14 cellular contexts compared by ENCODE assay signal in genomic region chr5:172733974-172734346, GRCh38. TPM values are rescaled to one million over a fixed set of nuclear protein-coding genes. Genes with fewer than 3 reads are reported as not detected.
DNase-seq lines count a peak whose midpoint lies in the region; ATAC-seq, FAIRE-seq and TF ChIP-seq lines count a peak whose summit lies in the region.
"Had no signal": no experiment of that assay in that cellular context is flagged by ENCODE, and none has a peak within 500 bp of the region (broad histone marks: within the 10 kb centered on the region; RNA-seq: fewer than 3 reads in every experiment).

No MANE protein-coding gene starts in this region.

- H2BK120ac ChIP-seq in H1 (replicated peaks; ENCODE audit: low read depth, low read length) = no peak overlapping the region

- H3K36me3 ChIP-seq in Panc1 (ENCODE audit: control insufficient read depth, insufficient read depth, low read length) (no peaks in the 10 kb centered on the region), H1 (ENCODE audit: control insufficient read depth in 2 of 4, insufficient read depth in 4 of 4, low read length in 3 of 4) (no peaks in the 10 kb centered on the region), mucosa of rectum (ENCODE audit: control insufficient read depth in 2 of 2, insufficient read depth in 2 of 2, low read length in 2 of 2) (no peaks in the 10 kb centered on the region), thymus (ENCODE audit: control insufficient read depth, insufficient read depth) (no peaks in the 10 kb centered on the region)

- H3K27me3 ChIP-seq in Panc1 (ENCODE audit: control insufficient read depth, insufficient read depth, low read length) = no peaks in the 10 kb centered on the region
- H3K27me3 ChIP-seq in H1 (replicated peaks in 1 of 4; ENCODE audit: control insufficient read depth in 3 of 4, extremely low read depth in 1 of 4, insufficient read depth in 3 of 4, low read length in 3 of 4) = peaks cover 0 to 2% (median 0%) of the 10 kb centered on the region in 4 experiments; a peak in 1 of 7 replicates
- H3K27me3 ChIP-seq in mucosa of rectum (ENCODE audit: control insufficient read depth in 2 of 2, insufficient read depth in 2 of 2, low read length in 2 of 2) = no peaks in the 10 kb centered on the region
- H3K27me3 ChIP-seq in thymus (ENCODE audit: control insufficient read depth, insufficient read depth) = no peaks in the 10 kb centered on the region
- H3K27me3 ChIP-seq: dorsolateral prefrontal cortex had no signal

- no peak overlapping the region for H3K4me2 ChIP-seq in H1 (ENCODE audit: insufficient read depth in 1 of 2, low read depth in 2 of 2, low read length in 2 of 2)

- no peak overlapping the region for H3K18ac ChIP-seq in H1 (ENCODE audit: extremely low read depth, low read length)

- no peak for FAIRE-seq in H1 (lab: Jason Lieb, UNC)
- FAIRE-seq: GM12878 had no signal

- no peak overlapping the region for H2AK5ac ChIP-seq in H1 (ENCODE audit: low read depth, low read length)

- no peak overlapping the region for H3K56ac ChIP-seq in H1 (replicated peaks; ENCODE audit: insufficient read length, low read depth, low read length)

- H3K4me1 ChIP-seq in Panc1 (ENCODE audit: control insufficient read depth, insufficient read depth, low read length) (peaks cover 23% of the 10 kb centered on the region), H1 (replicated peaks in 1 of 4; ENCODE audit: control insufficient read depth in 3 of 4, insufficient read depth in 4 of 4, low read length in 3 of 4) (no peaks in the 10 kb centered on the region; a peak in 1 of 7 replicates), mucosa of rectum (ENCODE audit: control insufficient read depth in 2 of 2, insufficient read depth in 2 of 2, low read length in 2 of 2) (peaks cover 12 to 23% of the 10 kb centered on the region in 2 donors), thymus (ENCODE audit: control insufficient read depth, insufficient read depth, low read length) (no peaks in the 10 kb centered on the region)

- H3K27ac ChIP-seq in Panc1 (ENCODE audit: low read length) (peak overlapping the region; percentile 78), H1 (ENCODE audit: low read depth, low read length) (no peak overlapping the region), mucosa of rectum (ENCODE audit: low read depth in 2 of 2, low read length in 2 of 2) (peak overlapping the region; percentile 89 to 91), thymus (ENCODE audit: low read depth) (peak overlapping the region; percentile 81)

- intact Hi-C loops in Panc1 (cut with micrococcal nuclease; ENCODE audit: unreplicated experiment) = loop anchor here (5.0 kb wide), 1 partner anchor 33 kb away; no protein-coding TSS in a partner anchor

- no peak overlapping the region for H2BK15ac ChIP-seq in H1 (ENCODE audit: low read length)

- no peak for TF ChIP-seq CTCF in Panc1 (IDR thresholded peaks at IDR 0.05)
- TF ChIP-seq CTCF in H1 (IDR thresholded peaks at IDR 0.05; ENCODE audit: control extremely low read depth in 1 of 3, insufficient read depth in 1 of 3, low read depth in 1 of 3, low read length in 3 of 3) = no peak

- no peaks in the 10 kb centered on the region for H3K79me1 ChIP-seq in H1 (ENCODE audit: low read depth, low read length)

- H4K8ac ChIP-seq in H1 (ENCODE audit: extremely low read depth, insufficient read depth, low read length) = no peak overlapping the region

- POLR2A ChIA-PET in Panc1 (lab: Charles Lee) = interaction anchor here (0.6 to 1.0 kb wide), 2 partner anchors 31 to 178 kb away, joined by 6 to 8 read pairs; no protein-coding TSS in a partner anchor
- POLR2A ChIA-PET in H1 (lab: Charles Lee; ENCODE audit: partially characterized antibody) = interaction anchor here (1.0 to 2.9 kb wide), 3 partner anchors 19 to 37 kb away, joined by 3 to 14 read pairs (median 3); partner anchors contain the start of gene DUSP1

- ATAC-seq in Panc1 (peak; percentile 47), GM19397 (IDR thresholded peaks at IDR 0.05; ENCODE audit: unreplicated experiment) (no peak)
- ATAC-seq: GM12878, PC-3 had no signal

- H2AFZ ChIP-seq in H1 (ENCODE audit: low read length) = peak overlapping the region; percentile 70; the same call in 1 of the 2 replicates

- peaks cover 1% of the 10 kb centered on the region; the same call in 1 of the 2 replicates for H3K23me2 ChIP-seq in H1 (ENCODE audit: low read depth, low read length)

- no peak overlapping the region for H4K5ac ChIP-seq in H1 (ENCODE audit: insufficient read length, low read depth, low read length)

- no TSS peak for BruUV-seq in Panc1 (replicated peaks; lab: Mats Ljungman, UMichigan)

- H2BK5ac ChIP-seq in H1 (ENCODE audit: low read depth, low read length) = no peak overlapping the region

- TF ChIP-seq EP300 in H1 (IDR thresholded peaks at IDR 0.05; ENCODE audit: borderline replicate concordance in 1 of 2, low read depth in 2 of 2, low read length in 2 of 2) = no peak

- WGBS in H1 (ENCODE audit: extremely low coverage in 1 of 2, insufficient coverage in 1 of 2, insufficient read length in 1 of 2, insufficient replicate concordance in 2 of 2, low coverage in 1 of 2, low lambda C conversion rate in 2 of 2, missing lambda C conversion rate in 1 of 2), 2 experiments = 76% methylated on average over 2 of the region's 4 CpGs; no CpG with 5 or more reads in 1 of the 2 experiments
- WGBS in thymus = 68% methylated on average over 4 of the region's 4 CpGs

- H3K9ac ChIP-seq in H1 (replicated peaks in 1 of 4; ENCODE audit: extremely low read depth in 1 of 4, low read depth in 3 of 4, low read length in 3 of 4) (no peak overlapping the region), mucosa of rectum (ENCODE audit: low read depth in 1 of 2, low read length in 2 of 2) (peak overlapping the region; percentile 26 to 65)

- H3K4ac ChIP-seq in H1 (replicated peaks; ENCODE audit: insufficient read length, low read depth, low read length) = no peak overlapping the region

- no peak overlapping the region for H2BK12ac ChIP-seq in H1 (ENCODE audit: low read depth, low read length)

- H3K14ac ChIP-seq in H1 (ENCODE audit: insufficient read length) = no peak overlapping the region

- H3K23ac ChIP-seq in H1 (ENCODE audit: insufficient read length) = no peak overlapping the region

- no peaks in the 10 kb centered on the region for H3K9me3 ChIP-seq in Panc1 (ENCODE audit: control insufficient read depth, insufficient read depth, low read depth, low read length)
- H3K9me3 ChIP-seq in H1 (ENCODE audit: insufficient read depth in 2 of 2, low read depth in 1 of 2, low read length in 1 of 2) = no peaks in the 10 kb centered on the region
- no peaks in the 10 kb centered on the region for H3K9me3 ChIP-seq in mucosa of rectum (ENCODE audit: control insufficient read depth in 2 of 2, low read length in 2 of 2)
- H3K9me3 ChIP-seq in thymus (ENCODE audit: control insufficient read depth) = no peaks in the 10 kb centered on the region

- TF ChIP-seq POLR2A in H1 (IDR thresholded peaks at IDR 0.05; ENCODE audit: control extremely low read depth in 1 of 2, low read depth in 2 of 2, low read length in 2 of 2) = no peak

- in situ Hi-C loops in Panc1 (cut with HindIII; ENCODE audit: low pct_unique_long_range_greater_than_20kb, low sequenced_read_pairs) = no loop called here

- H4K20me1 ChIP-seq in H1 (replicated peaks in 1 of 2; ENCODE audit: control insufficient read depth in 1 of 2, insufficient read depth in 2 of 2, low read length in 2 of 2) = no peaks in the 10 kb centered on the region

- no peak overlapping the region for H3K4me3 ChIP-seq in Panc1 (ENCODE audit: low read depth in 2 of 2, low read length in 2 of 2)
- no peak overlapping the region for H3K4me3 ChIP-seq in H1 (ENCODE audit: extremely low read depth in 1 of 4, insufficient read depth in 2 of 4, low read depth in 3 of 4, low read length in 4 of 4)
- H3K4me3 ChIP-seq in mucosa of rectum (ENCODE audit: low read length in 2 of 2) = no peak overlapping the region
- H3K4me3 ChIP-seq in thymus (ENCODE audit: low read length) = no peak overlapping the region
- H3K4me3 ChIP-seq: dorsolateral prefrontal cortex, GM12878 had no signal

- no peaks in the 10 kb centered on the region for H3K79me2 ChIP-seq in H1 (ENCODE audit: control insufficient read depth in 1 of 2, insufficient read depth in 2 of 2, low read length in 2 of 2)

- no peak overlapping the region for H4K91ac ChIP-seq in H1 (replicated peaks; ENCODE audit: insufficient read length, low read length)

- DNase-seq in Panc1 (ENCODE audit: low read depth, low spot score) (no peak), H1 (ENCODE audit: low read depth in 1 of 2, low spot score in 2 of 2) (no peak), dedifferentiated amniotic fluid mesenchymal stem cell (ENCODE audit: extremely low spot score) (no peak)
- no peak for DNase-seq in activated T-cell treated with anti-CD3 and anti-CD28 coated beads, Interleukin-2, amount 50 U/mL, for 48 hours
- DNase-seq in activated T-cell treated with anti-CD3 and anti-CD28 coated beads, Interleukin-2, amount 50 U/mL, for 1 hour = no peak
- DNase-seq: dorsolateral prefrontal cortex, hippocampal formation, naive B cell, NCI-H2081, PC-3 had no signal

- TF ChIP-seq RAD21 in H1 (IDR thresholded peaks at IDR 0.05 in 1 of 2, conservative IDR thresholded peaks at IDR 0.05 in 1 of 2; ENCODE audit: low read depth in 2 of 2, low read length in 2 of 2) = no peak

- no peak overlapping the region for H2BK20ac ChIP-seq in H1 (ENCODE audit: low read length)

- CTCF ChIA-PET in Panc1 (lab: Charles Lee) (interaction anchor here (0.6 to 1.5 kb wide), 2 partner anchors 19 to 67 kb away, joined by 3 to 5 read pairs; no protein-coding TSS in a partner anchor), H1 (lab: Charles Lee; ENCODE audit: partially characterized antibody) (interaction anchor here (0.8 to 4.0 kb wide), 11 partner anchors 10 to 205 kb away, joined by 3 to 29 read pairs (median 4); no protein-coding TSS in a partner anchor)

TF ChIP-seq in H1, 55 proteins besides CTCF, POLR2A, EP300 and RAD21 (continues in another document):
- TF ChIP-seq HDAC2 (IDR thresholded peaks at IDR 0.05; ENCODE audit: borderline replicate concordance in 1 of 2, low read depth in 2 of 2, low read length in 2 of 2) (no peak), CEBPB (IDR thresholded peaks at IDR 0.05; ENCODE audit: low read depth, low read length) (no peak), SIX5 (IDR thresholded peaks at IDR 0.05; ENCODE audit: low read depth, low read length) (no peak), SAP30 (IDR thresholded peaks at IDR 0.05; ENCODE audit: insufficient read depth, insufficient replicate concordance, low read length) (no peak), BACH1 (IDR thresholded peaks at IDR 0.05; ENCODE audit: low read length) (no peak)

RNA-seq across cellular contexts. Expression of gene DUSP1, which starts 37.0 kb away (rescaled TPM):
- total RNA-seq in Panc1 (2021; ENCODE audit: unreplicated experiment) = 79.9 TPM
- 65.0 TPM for polyA plus RNA-seq in Panc1 (2012; ENCODE audit: insufficient read length)
- total RNA-seq in H1 (2021; fragmentation: NEBNext Ultra II Directional; extraction: Animal tissue kit (Norgen Biotek cat#: 25700)) = 6.5 and 8.6 TPM in 2 replicates
- 11.4 and 11.7 TPM in 2 replicates for polyA plus RNA-seq in H1 (2011; rRNA removed)
- 11.3 TPM for polyA plus RNA-seq in H1 (2011; cell fraction: cytosol; rRNA removed)
- polyA plus RNA-seq in H1 (2011; cell fraction: nucleus; rRNA removed) = 15.3 TPM
- 6.9 to 8.1 TPM (median 7.2 TPM) in 4 replicates for polyA plus RNA-seq in H1 (2012, experiment 1 of 2)
- 7.6 TPM for polyA plus RNA-seq in H1 (2012, experiment 2 of 2)
- 3.2 TPM for polyA plus RNA-seq in H1 (2013, experiment 1 of 2)
- polyA plus RNA-seq in H1 (2013, experiment 2 of 2) = 2.9 TPM
- polyA minus RNA-seq in H1 (2011; rRNA and poly(A)+ RNA removed) = 17.6 and 18.7 TPM in 2 replicates
- polyA minus RNA-seq in H1 (2011; cell fraction: cytosol; rRNA and poly(A)+ RNA removed) = 10.2 TPM
- 47.4 TPM for polyA minus RNA-seq in H1 (2011; cell fraction: nucleus; rRNA and poly(A)+ RNA removed)
- 272 TPM for polyA plus RNA-seq in thymus

Comparison
In these comparisons a context has a peak if more than half of its experiments do, and no peak if none do; other contexts are left out.
1. H3K9ac ChIP-seq: peak in mucosa of rectum (2 of 2); none in H1 (0 of 4).